9 cellular contexts compared by ENCODE assay signal in genomic region chr20:25227317-25227831, GRCh38. TPM values are rescaled to one million over a fixed set of nuclear protein-coding genes. Genes with fewer than 3 reads are reported as not detected.
A peak's percentile ranks its signal among the peaks of the same experiment; 100 is the strongest.
DNase-seq lines count a peak whose midpoint lies in the region; ATAC-seq, FAIRE-seq and TF ChIP-seq lines count a peak whose summit lies in the region.
"Had no signal": no experiment of that assay in that cellular context is flagged by ENCODE, and none has a peak within 500 bp of the region (broad histone marks: within the 10 kb centered on the region; RNA-seq: fewer than 3 reads in every experiment).

No MANE protein-coding gene starts in this region.

- peak overlapping the region; percentile 27 for H3K27ac ChIP-seq in HCT116 (ENCODE audit: low read depth, low read length)
- peak overlapping the region; percentile 14 for H3K27ac ChIP-seq in angular gyrus (ENCODE audit: low read depth, low read length)
- H3K27ac ChIP-seq in skeletal muscle tissue (ENCODE audit: low read depth, low read length): peak overlapping the region; percentile 58
- H3K27ac ChIP-seq in CD4-positive, alpha-beta T cell (ENCODE audit: low read depth, low read length): no peak overlapping the region

- BruUV-seq in HCT116 (replicated peaks; lab: Mats Ljungman, UMichigan): no TSS peak

- H3K4me1 Mint-ChIP-seq in CD4-positive, alpha-beta T cell (ENCODE audit: low read depth): no peaks in the 10 kb centered on the region

- H3K27ac Mint-ChIP-seq in CD4-positive, alpha-beta T cell: no peak overlapping the region

- intact Hi-C loops in HCT116 (cut with micrococcal nuclease) (no loop called here), left cardiac atrium (cut with DNase I) (no loop called here)
- intact Hi-C loops in CD4-positive, alpha-beta T cell (cut with DNase I, micrococcal nuclease): no loop called here

- DNase-seq in HCT116 (ENCODE audit: low read depth, low spot score): no peak
- DNase-seq in left cardiac atrium: peak; percentile 39
- DNase-seq in CD4-positive, alpha-beta T cell: no peak
- no peak for DNase-seq in H54 (ENCODE audit: insufficient read length, low spot score)
- no peak for DNase-seq in stimulated activated CD4-positive, alpha-beta T cell treated with anti-CD3 and anti-CD28 coated beads, Interleukin-1b, Interleukin-23, amount 100 ng/mL, for 48 hours
- DNase-seq: NCI-H345 had no signal

- no peaks in the 10 kb centered on the region for H3K9me3 Mint-ChIP-seq in CD4-positive, alpha-beta T cell

- peak overlapping the region; percentile 22; the same call in 1 of the 2 replicates for H3K4me2 ChIP-seq in HCT116 (ENCODE audit: low read length)

- H3K4me3 ChIP-seq in HCT116 (replicated peaks in 1 of 2; ENCODE audit: low read depth in 1 of 2, low read length in 2 of 2): no peak overlapping the region
- peak overlapping the region in 1 of 3 donors; percentile 49 for H3K4me3 ChIP-seq in skeletal muscle tissue (ENCODE audit: low read length in 3 of 3)

- H3K9me3 ChIP-seq in HCT116 (ENCODE audit: control insufficient read depth in 1 of 2, insufficient read depth in 1 of 2, low read depth in 1 of 2, low read length in 2 of 2) (no peaks in the 10 kb centered on the region), skeletal muscle tissue (ENCODE audit: control insufficient read depth in 3 of 3, low read length in 3 of 3) (no peaks in the 10 kb centered on the region)
- no peaks in the 10 kb centered on the region for H3K9me3 ChIP-seq in CD4-positive, alpha-beta T cell (ENCODE audit: control insufficient read depth, low read length)

- ATAC-seq in HCT116 (no peak), left cardiac atrium (peak; percentile 53 to 62), GM21423 (IDR thresholded peaks at IDR 0.05; ENCODE audit: unreplicated experiment) (no peak)
- no peak for ATAC-seq in CD4-positive, alpha-beta T cell (ENCODE audit: poor library complexity)

- no peaks in the 10 kb centered on the region for H3K9me2 ChIP-seq in HCT116 (ENCODE audit: insufficient read depth)

- no peaks in the 10 kb centered on the region for H3K27me3 Mint-ChIP-seq in CD4-positive, alpha-beta T cell

- POLR2A ChIA-PET in HCT116 (lab: Charles Lee): interaction anchor here (0.6 to 1.7 kb wide), 3 partner anchors 9 to 27 kb away, joined by 3 to 6 read pairs (median 3); partner anchors contain the start of gene PYGB
- POLR2A ChIA-PET in CD4-positive, alpha-beta T cell (lab: Charles Lee): no interaction called here

- H2AFZ ChIP-seq in HCT116 (ENCODE audit: low read depth, low read length, poor library complexity, severe bottlenecking): no peak overlapping the region

- no peak for TF ChIP-seq RAD21 in HCT116 (IDR thresholded peaks at IDR 0.05; ENCODE audit: low read depth)

- CTCF ChIA-PET in HCT116 (lab: Charles Lee): no interaction called here
- CTCF ChIA-PET in CD4-positive, alpha-beta T cell (lab: Charles Lee): no interaction called here

- no peak overlapping the region for H3K9ac ChIP-seq in HCT116 (ENCODE audit: low read length)
- peak overlapping the region in 1 of 3 donors; percentile 58 for H3K9ac ChIP-seq in skeletal muscle tissue (ENCODE audit: low read depth in 1 of 3, low read length in 3 of 3)

- H3K36me3 Mint-ChIP-seq in CD4-positive, alpha-beta T cell (ENCODE audit: low read depth): peaks cover 5% of the 10 kb centered on the region

- no peaks in the 10 kb centered on the region for H4K20me1 ChIP-seq in HCT116 (ENCODE audit: insufficient read depth)

- H3K79me2 ChIP-seq in HCT116 (ENCODE audit: insufficient read depth, low read length): no peaks in the 10 kb centered on the region

- FAIRE-seq in H54 (lab: Jason Lieb, UNC): no peak

- TF ChIP-seq POLR2A in HCT116 (IDR thresholded peaks at IDR 0.05; ENCODE audit: borderline replicate concordance, extremely low read depth, insufficient read depth, insufficient read length) (no peak), H54 (IDR thresholded peaks at IDR 0.05; ENCODE audit: low read depth, low read length) (no peak)

- no peak for TF ChIP-seq CTCF in HCT116 (IDR thresholded peaks at IDR 0.05 in 2 of 3, conservative IDR thresholded peaks at IDR 0.05 in 1 of 3; ENCODE audit: borderline replicate concordance in 1 of 3, insufficient read depth in 1 of 3, low read depth in 2 of 3, low read length in 2 of 3)
- no peak for TF ChIP-seq CTCF in CD4-positive, alpha-beta T cell (IDR thresholded peaks at IDR 0.05)

- no peak overlapping the region for H3K4me3 Mint-ChIP-seq in CD4-positive, alpha-beta T cell

- no peaks in the 10 kb centered on the region for H3K27me3 ChIP-seq in HCT116 (ENCODE audit: insufficient read depth, low read length)
- H3K27me3 ChIP-seq in skeletal muscle tissue (ENCODE audit: control insufficient read depth in 3 of 3, insufficient read depth in 3 of 3, low read length in 3 of 3): no peaks in the 10 kb centered on the region
- no peaks in the 10 kb centered on the region for H3K27me3 ChIP-seq in CD4-positive, alpha-beta T cell (ENCODE audit: control insufficient read depth, insufficient read depth, low read length)

- H3K4me1 ChIP-seq in HCT116 (ENCODE audit: control insufficient read depth in 1 of 2, insufficient read depth in 2 of 2, low read length in 2 of 2): peaks cover 30 to 33% of the 10 kb centered on the region in 2 experiments
- peaks cover 13 to 27% (median 16%) of the 10 kb centered on the region in 3 donors for H3K4me1 ChIP-seq in skeletal muscle tissue (ENCODE audit: control insufficient read depth in 3 of 3, insufficient read depth in 3 of 3, low read length in 3 of 3)

- H3K36me3 ChIP-seq in HCT116 (ENCODE audit: control insufficient read depth in 1 of 2, insufficient read depth in 2 of 2, low read length in 2 of 2) (0 out of 4 replicates have a peak, but pooled peaks cover 0 to 3% of the 10 kb centered on the region in 2 experiments), skeletal muscle tissue (ENCODE audit: control insufficient read depth in 3 of 3, insufficient read depth in 3 of 3, low read length in 3 of 3) (peaks cover 8 to 20% (median 18%) of the 10 kb centered on the region in 3 donors)

- RAD21 ChIA-PET in HCT116 (lab: Charles Lee; ENCODE audit: low non-redundant PET in 1 of 2, low total read pairs in 2 of 2, uncharacterized antibody in 2 of 2, unreplicated experiment in 2 of 2): interaction anchor here in 1 of 2 experiments (0.6 kb wide), 1 partner anchor 158 kb away, joined by 3 read pairs; no protein-coding TSS in a partner anchor

TF ChIP-seq in HCT116, 20 proteins besides CTCF, POLR2A, EP300 and RAD21:
- TF ChIP-seq SRF (IDR thresholded peaks at IDR 0.05; ENCODE audit: low read depth) (peak; percentile 92), FOSL1 (IDR thresholded peaks at IDR 0.05; ENCODE audit: low read depth) (no peak), POLR2AphosphoS5 (IDR thresholded peaks at IDR 0.05; ENCODE audit: low read depth, low read length) (no peak; the same call in 1 of the 2 replicates), SP1 (IDR thresholded peaks at IDR 0.05; ENCODE audit: low read depth) (0 out of 2 replicates have a peak, but pooled peaks have one; percentile 20), JUND (IDR thresholded peaks at IDR 0.05) (0 out of 2 replicates have a peak, but pooled peaks have one; percentile 16), SIN3A (IDR thresholded peaks at IDR 0.05; ENCODE audit: low read depth) (no peak), MAX (IDR thresholded peaks at IDR 0.05) (no peak)

RNA-seq across cellular contexts. Expression of gene PYGB, which starts 20.5 kb away (rescaled TPM):
- total RNA-seq in HCT116 (2021; ENCODE audit: unreplicated experiment) (87.8 TPM), left cardiac atrium (100 to 1,000 TPM; 103 to 152 TPM), skeletal muscle tissue (20.9 TPM)
- polyA plus RNA-seq in HCT116 (2012): 108 TPM in 2 replicates
- 10 to 100 TPM; 26.3 to 27.5 TPM for total RNA-seq in CD4-positive, alpha-beta T cell

RNA-seq across cellular contexts. Expression of gene ENTPD6, which starts 31.9 kb away (rescaled TPM):
- total RNA-seq in HCT116 (2021; ENCODE audit: unreplicated experiment): 89.2 TPM
- 85.5 and 101 TPM in 2 replicates for polyA plus RNA-seq in HCT116 (2012)
- 100 to 1,000 TPM; 110 to 127 TPM for total RNA-seq in left cardiac atrium
- 17.7 TPM for total RNA-seq in skeletal muscle tissue
- total RNA-seq in CD4-positive, alpha-beta T cell: 10 to 100 TPM; 78.5 to 85.1 TPM

Comparison
In these comparisons a context has a peak if more than half of its experiments do, and no peak if none do; other contexts are left out.
1. ATAC-seq: peak in left cardiac atrium (2 of 2); none in HCT116 (single experiment), CD4-positive, alpha-beta T cell (single experiment) and GM21423 (single experiment).